15 cellular contexts compared by ENCODE assay signal in genomic region chr1:201531551-201532425, GRCh38. TPM values are rescaled to one million over a fixed set of nuclear protein-coding genes. Genes with fewer than 3 reads are reported as not detected.
DNase-seq lines count a peak whose midpoint lies in the region; ATAC-seq, FAIRE-seq and TF ChIP-seq lines count a peak whose summit lies in the region.
"Had no signal": no experiment of that assay in that cellular context is flagged by ENCODE, and none has a peak within 500 bp of the region (broad histone marks: within the 10 kb centered on the region; RNA-seq: fewer than 3 reads in every experiment).

No MANE protein-coding gene starts in this region.

- TF ChIP-seq CTCF in SK-N-SH (IDR thresholded peaks at IDR 0.05), result no peak
- no peak for TF ChIP-seq CTCF in upper lobe of left lung (IDR thresholded peaks at IDR 0.05)

- ATAC-seq in SK-N-SH treated with all-trans-retinoic acid at 6 μM for 48 hours (no peak), aorta (ENCODE audit: low FRiP score) (peak; percentile 22), upper lobe of left lung (ENCODE audit: low FRiP score in 2 of 2) (no peak)

- TF ChIP-seq EP300 in SK-N-SH (IDR thresholded peaks at IDR 0.05; ENCODE audit: borderline replicate concordance in 1 of 2, low read depth in 1 of 2, low read length in 1 of 2), result no peak
- TF ChIP-seq EP300 in upper lobe of left lung (IDR thresholded peaks at IDR 0.05), result no peak

- H3K9me3 ChIP-seq in SK-N-SH, result no peaks in the 10 kb centered on the region
- H3K9me3 ChIP-seq in adipocyte (ENCODE audit: control insufficient read depth, low read length), result no peaks in the 10 kb centered on the region
- H3K9me3 ChIP-seq in aorta (ENCODE audit: control insufficient read depth, low read length), result no peaks in the 10 kb centered on the region
- H3K9me3 ChIP-seq in upper lobe of left lung, result no peaks in the 10 kb centered on the region

- H3K9ac ChIP-seq in SK-N-SH (no peak overlapping the region), adipocyte (ENCODE audit: low read length) (peak overlapping the region; percentile 59)

- H4K20me1 ChIP-seq in SK-N-SH (ENCODE audit: insufficient read depth), result no peaks in the 10 kb centered on the region

- H3K36me3 ChIP-seq in SK-N-SH (replicated peaks in 1 of 2; ENCODE audit: control insufficient read depth in 1 of 2, insufficient read depth in 2 of 2, low read length in 1 of 2) (no peaks in the 10 kb centered on the region), adipocyte (ENCODE audit: control insufficient read depth, insufficient read depth, low read length, severe bottlenecking) (no peaks in the 10 kb centered on the region), aorta (ENCODE audit: control insufficient read depth in 1 of 2, insufficient read depth in 2 of 2, low read length in 1 of 2) (no peaks in the 10 kb centered on the region), upper lobe of left lung (no peaks in the 10 kb centered on the region)

- H3K79me2 ChIP-seq in SK-N-SH (ENCODE audit: insufficient read depth), result peaks cover 9% of the 10 kb centered on the region; the same call in 1 of the 2 replicates

- peak; percentile 48 for DNase-seq in SK-N-SH
- DNase-seq in adipocyte (ENCODE audit: low read depth), result no peak
- DNase-seq in islet precursor cell, result peak; percentile 72
- DNase-seq in aorta, result no peak
- DNase-seq in upper lobe of left lung, result no peak
- no peak for DNase-seq in NCI-H2227 treated with DMSO at 0.1 percent for 48 hours (lab: John Stamatoyannopoulos, UW)
- no peak for DNase-seq in GM19239 (ENCODE audit: insufficient read length, low spot score)
- DNase-seq: ACHN; activated CD4-positive, alpha-beta T cell treated with anti-CD3 and anti-CD28 coated beads, Interleukin-2, amount 50 U/mL, for 1 hour; amniotic stem cell; stimulated activated CD4-positive, alpha-beta T cell treated with anti-CD3 and anti-CD28 coated beads, Interleukin-2, amount 100 ng/mL, for 48 hours had no signal

- CTCF ChIA-PET in SK-N-SH (lab: Yijun Ruan, JAX), result interaction anchor here (0.7 to 14.0 kb wide), 29 partner anchors 12 to 364 kb away, joined by 3 to 196 read pairs (median 5); partner anchors contain the start of gene CSRP1

- intact Hi-C loops in aorta (cut with DNase I), result loop anchor here (2.0 to 10.0 kb wide), 4 partner anchors 173 to 423 kb away; partner anchors contain the start of genes SHISA4 (in 1 of the 2) and TIMM17A (in 1 of the 2)

- FAIRE-seq in GM19239 (lab: Jason Lieb, UNC), result no peak
- FAIRE-seq: urothelium cell line had no signal

- no peaks in the 10 kb centered on the region for H3K9me2 ChIP-seq in SK-N-SH

- H3K27me3 ChIP-seq in SK-N-SH (ENCODE audit: insufficient read depth), result no peaks in the 10 kb centered on the region
- no peaks in the 10 kb centered on the region for H3K27me3 ChIP-seq in adipocyte (replicated peaks; ENCODE audit: control insufficient read depth, insufficient read depth, low read length)
- H3K27me3 ChIP-seq in aorta (ENCODE audit: control insufficient read depth in 1 of 2, insufficient read depth in 2 of 2, low read length in 1 of 2), result no peaks in the 10 kb centered on the region
- no peaks in the 10 kb centered on the region for H3K27me3 ChIP-seq in upper lobe of left lung
- H3K27me3 ChIP-seq: foreskin keratinocyte had no signal

- H3F3A ChIP-seq in SK-N-SH (replicated peaks; ENCODE audit: insufficient read depth), result peaks cover 40% of the 10 kb centered on the region

- POLR2A ChIA-PET in SK-N-SH (lab: Yijun Ruan, JAX), result interaction anchor here (0.9 kb wide), 1 partner anchor 63 kb away, joined by 3 read pairs; the partner anchor contains the start of gene PHLDA3

- H3K4me1 ChIP-seq in SK-N-SH (ENCODE audit: control insufficient read depth in 1 of 2, insufficient read depth in 2 of 2, low read depth in 1 of 2, low read length in 1 of 2) (peaks cover 17 to 41% of the 10 kb centered on the region in 2 experiments), adipocyte (ENCODE audit: control insufficient read depth, insufficient read depth, low read length) (peaks cover 61% of the 10 kb centered on the region), aorta (ENCODE audit: control insufficient read depth in 1 of 2, insufficient read depth in 2 of 2, low read length in 2 of 2) (peaks cover 1 to 3% of the 10 kb centered on the region in 2 donors), upper lobe of left lung (peaks cover 6 to 25% (median 21%) of the 10 kb centered on the region in 4 donors)

- H2AFZ ChIP-seq in SK-N-SH (ENCODE audit: low read depth), result no peak overlapping the region

- TF ChIP-seq RAD21 in SK-N-SH (IDR thresholded peaks at IDR 0.05; ENCODE audit: low read length), result no peak

- H3K4me2 ChIP-seq in SK-N-SH, result no peak overlapping the region

- no peak overlapping the region for H3K4me3 ChIP-seq in SK-N-SH (ENCODE audit: low read depth in 2 of 2, low read length in 1 of 2)
- no peak overlapping the region for H3K4me3 ChIP-seq in adipocyte (ENCODE audit: low read length)
- H3K4me3 ChIP-seq in aorta (ENCODE audit: low read length in 2 of 2), result no peak overlapping the region
- no peak overlapping the region for H3K4me3 ChIP-seq in upper lobe of left lung

- no peak for TF ChIP-seq POLR2A in upper lobe of left lung (IDR thresholded peaks at IDR 0.05)

- H3K27ac ChIP-seq in SK-N-SH (ENCODE audit: low read depth in 2 of 2, low read length in 1 of 2) (peak overlapping the region in 1 of 2 experiments; percentile 62; a peak in 1 of 4 replicates), aorta (ENCODE audit: low read depth in 1 of 2, low read length in 2 of 2) (no peak overlapping the region), upper lobe of left lung (peak overlapping the region in 1 of 4 donors; percentile 12)
- H3K27ac ChIP-seq: foreskin keratinocyte had no signal

- WGBS in SK-N-SH (ENCODE audit: low lambda C conversion rate), result 90% methylated on average over 6 of the region's 9 CpGs
- WGBS in aorta, 2 donors, result 43 to 51% methylated on average over 9 of the region's 9 CpGs
- WGBS in upper lobe of left lung, 2 donors, result 63 to 76% methylated on average over 7 to 9 of the region's 9 CpGs

TF ChIP-seq in SK-N-SH, 30 proteins besides CTCF, POLR2A, EP300 and RAD21:
- TF ChIP-seq IRF3 (IDR thresholded peaks at IDR 0.05; ENCODE audit: low read depth, low read length), result no peak
- no peak for TF ChIP-seq RXRA (IDR thresholded peaks at IDR 0.05; ENCODE audit: borderline replicate concordance, low read depth)
- no peak for TF ChIP-seq FOXM1 (IDR thresholded peaks at IDR 0.05; ENCODE audit: low read depth)

TF ChIP-seq in SK-N-SH treated with all-trans-retinoic acid at 6 μM for 48 hours, 23 proteins besides CTCF, POLR2A, EP300 and RAD21 (continues in another document):
- TF ChIP-seq OSR1 (CRISPR knock-in tag; IDR thresholded peaks at IDR 0.05) (no peak), ISL1 (CRISPR knock-in tag; IDR thresholded peaks at IDR 0.05) (no peak), ESRRG (CRISPR knock-in tag; IDR thresholded peaks at IDR 0.05) (no peak), ZNF70 (CRISPR knock-in tag; IDR thresholded peaks at IDR 0.05) (no peak), PATZ1 (CRISPR knock-in tag; IDR thresholded peaks at IDR 0.05; ENCODE audit: borderline replicate concordance) (no peak), POU6F1 (CRISPR knock-in tag; IDR thresholded peaks at IDR 0.05; ENCODE audit: borderline replicate concordance, low read depth) (no peak), ZC3H10 (CRISPR knock-in tag; IDR thresholded peaks at IDR 0.05) (no peak), ZFP3 (CRISPR knock-in tag; IDR thresholded peaks at IDR 0.05) (no peak), RARB (CRISPR knock-in tag; IDR thresholded peaks at IDR 0.05) (no peak), ZFP30 (CRISPR knock-in tag; IDR thresholded peaks at IDR 0.05) (no peak), TOX (CRISPR knock-in tag; IDR thresholded peaks at IDR 0.05; ENCODE audit: borderline replicate concordance) (no peak), GLIS3 (CRISPR knock-in tag; IDR thresholded peaks at IDR 0.05) (no peak), ARNTL (CRISPR knock-in tag; IDR thresholded peaks at IDR 0.05; ENCODE audit: borderline replicate concordance, low read depth) (no peak)

RNA-seq across cellular contexts. Expression of gene NAV1, which starts 7.1 kb away (rescaled TPM):
- polyA plus RNA-seq in SK-N-SH (2012; rRNA removed) (13.3 and 16.1 TPM in 2 replicates), aorta (10 to 100 TPM in 1 of 2 donors, 1 to 10 TPM in 1; 8.3 to 33.8 TPM)
- polyA plus RNA-seq in SK-N-SH (2012; cell fraction: cytosol; rRNA removed), result 11.1 and 14.3 TPM in 2 replicates
- 39.7 and 44.9 TPM in 2 replicates for polyA plus RNA-seq in SK-N-SH (2012; cell fraction: nucleus; rRNA removed)
- total RNA-seq in aorta (100 to 1,000 TPM; 167 to 236 TPM), upper lobe of left lung (10 to 100 TPM; 15.2 to 41.0 (median 24.1) TPM)
- total RNA-seq: HepG2 had no signal
- polyA plus RNA-seq: HepG2 had no signal

RNA-seq across cellular contexts. Expression of gene CSRP1, which starts 24.9 kb away (rescaled TPM):
- 317 and 373 TPM in 2 replicates for polyA plus RNA-seq in SK-N-SH (2012; rRNA removed)
- polyA plus RNA-seq in SK-N-SH (2012; cell fraction: cytosol; rRNA removed), result 237 and 288 TPM in 2 replicates
- 358 and 396 TPM in 2 replicates for polyA plus RNA-seq in SK-N-SH (2012; cell fraction: nucleus; rRNA removed)
- total RNA-seq in aorta, result 1,000 to 10,000 TPM in 1 of 2 donors, 100 to 1,000 TPM in 1; 599 to 1,490 TPM
- polyA plus RNA-seq in aorta, result 100 to 1,000 TPM; 703 to 838 TPM
- total RNA-seq in upper lobe of left lung, result 100 to 1,000 TPM; 200 to 495 (median 327) TPM

Comparison
In these comparisons a context has a peak if more than half of its experiments do, and no peak if none do; other contexts are left out.
1. DNase-seq: peak in SK-N-SH (single experiment) and islet precursor cell (single experiment); none in adipocyte (single experiment), aorta (0 of 2), upper lobe of left lung (0 of 2), NCI-H2227 treated with DMSO at 0.1 percent for 48 hours (single experiment) and GM19239 (single experiment).